Comparison of ENCODE assay signal across 8 cellular contexts in genomic region chr4:186068581-186069402, GRCh38. TPM values are rescaled to one million over a fixed set of nuclear protein-coding genes. Genes with fewer than 3 reads are reported as not detected.
DNase-seq lines count a peak whose midpoint lies in the region; ATAC-seq and TF ChIP-seq lines count a peak whose summit lies in the region.

TLR3 (plus strand) TSS chr4:186069156; CDS start chr4:186076620, 7,464 bp downstream.

- H3K27ac ChIP-seq in OCI-LY1 (ENCODE audit: low read depth, low read length, poor library complexity, severe bottlenecking), result no peak within 1 kb of the TSS
- H3K27ac ChIP-seq in coronary artery, result peak within 1 kb of the TSS; percentile 40 to 66
- H3K27ac ChIP-seq in endodermal cell (ENCODE audit: low read depth, low read length), result no peak within 1 kb of the TSS

- no peak within 1 kb of the TSS for H2AFZ ChIP-seq in OCI-LY1 (ENCODE audit: low read length)

- no peaks in the 10 kb centered on the region for H4K20me1 ChIP-seq in OCI-LY1 (ENCODE audit: insufficient read depth, low read length)

- H3K4me1 ChIP-seq in OCI-LY1 (ENCODE audit: insufficient read depth, low read length, severe bottlenecking) (peaks cover 8% of the 10 kb centered on the region), endodermal cell (ENCODE audit: control insufficient read depth, insufficient read depth, low read length) (no peaks in the 10 kb centered on the region)

- peak within 1 kb of the TSS; percentile 15 for H3K4me3 ChIP-seq in OCI-LY1 (ENCODE audit: low read depth, low read length, poor library complexity, severe bottlenecking)
- H3K4me3 ChIP-seq in coronary artery, result peak within 1 kb of the TSS; percentile 69
- H3K4me3 ChIP-seq in endodermal cell (ENCODE audit: low read length), result no peak within 1 kb of the TSS

- peaks cover 2% of the 10 kb centered on the region for H3K4me1 Mint-ChIP-seq in endodermal cell

- H3K9ac ChIP-seq in OCI-LY1 (ENCODE audit: low read length), result no peak within 1 kb of the TSS
- H3K9ac ChIP-seq in endodermal cell (ENCODE audit: extremely low read depth, low read length, poor library complexity, severe bottlenecking), result no peak within 1 kb of the TSS

- peak; percentile 54 for ATAC-seq in GM18868 (IDR thresholded peaks at IDR 0.05; ENCODE audit: unreplicated experiment)

- WGBS in endodermal cell (ENCODE audit: insufficient coverage in 1 of 2, insufficient read length in 1 of 2), 2 experiments, result 87 to 91% methylated on average over 9 to 12 of the region's 12 CpGs

- no peaks in the 10 kb centered on the region for H3K9me2 ChIP-seq in OCI-LY1 (ENCODE audit: low read depth, low read length)

- H3K27me3 ChIP-seq in OCI-LY1 (ENCODE audit: insufficient read depth, low read length) (peaks cover 3% of the 10 kb centered on the region; the same call in 1 of the 2 replicates), endodermal cell (ENCODE audit: control insufficient read depth, insufficient read depth, low read length, poor library complexity, severe bottlenecking) (no peaks in the 10 kb centered on the region)

- H3K9me3 ChIP-seq in OCI-LY1 (ENCODE audit: low read length) (no peaks in the 10 kb centered on the region), endodermal cell (ENCODE audit: control insufficient read depth, low read length) (no peaks in the 10 kb centered on the region)

- H3K9me3 Mint-ChIP-seq in endodermal cell, result no peaks in the 10 kb centered on the region

- H3K4me3 Mint-ChIP-seq in endodermal cell, result no peak within 1 kb of the TSS

- no peaks in the 10 kb centered on the region for H3K79me2 ChIP-seq in OCI-LY1 (ENCODE audit: insufficient read depth, low read length)

- no peaks in the 10 kb centered on the region for H3K27me3 Mint-ChIP-seq in endodermal cell (ENCODE audit: insufficient read depth)

- DNase-seq in coronary artery (ENCODE audit: low spot score) (no peak), mucosa of gallbladder (ENCODE audit: low spot score) (no peak), endodermal cell (no peak), OCI-M2 (lab: John Stamatoyannopoulos, UW; ENCODE audit: unreplicated experiment) (no peak)
- no peak for DNase-seq in effector CD8-positive, alpha-beta T cell (lab: John Stamatoyannopoulos, UW)
- no peak for DNase-seq in stimulated activated CD4-positive, alpha-beta T cell treated with anti-CD3 and anti-CD28 coated beads, Interleukin-4, amount 100 ng/mL, for 1 hour

- no peak for TF ChIP-seq CTCF in OCI-LY1 (IDR thresholded peaks at IDR 0.05; ENCODE audit: low read length)
- no peak for TF ChIP-seq CTCF in coronary artery (IDR thresholded peaks at IDR 0.05)
- TF ChIP-seq CTCF in endodermal cell (conservative IDR thresholded peaks at IDR 0.05), result no peak

- peak within 1 kb of the TSS; percentile 43 for H3K4me2 ChIP-seq in OCI-LY1 (ENCODE audit: low read length)

- H3K36me3 ChIP-seq in OCI-LY1 (ENCODE audit: insufficient read depth, low read length) (no peaks in the 10 kb centered on the region), endodermal cell (ENCODE audit: control insufficient read depth, insufficient read depth, low read length) (no peaks in the 10 kb centered on the region)

- no peaks in the 10 kb centered on the region for H3K36me3 Mint-ChIP-seq in endodermal cell (ENCODE audit: low read depth)

- H3K27ac Mint-ChIP-seq in endodermal cell, result no peak within 1 kb of the TSS

- no peaks in the 10 kb centered on the region for H3F3A ChIP-seq in OCI-LY1 (ENCODE audit: insufficient read depth, low read length)

RNA-seq across cellular contexts. Expression of gene TLR3, which starts in this region (rescaled TPM):
- total RNA-seq in mucosa of gallbladder (30.2 TPM), endodermal cell (under 1 TPM in 1 of 2 donors, not detected in 1; 0.26 TPM)
- 0.43 TPM for polyA plus RNA-seq in endodermal cell (2013, experiment 1 of 2)
- polyA plus RNA-seq in endodermal cell (2013, experiment 2 of 2), result not detected

Comparison
In these comparisons a context has a peak if more than half of its experiments do, and no peak if none do; other contexts are left out.
1. RNA of gene TLR3 (total RNA-seq): 30.2 TPM in mucosa of gallbladder (single experiment); 0.26 TPM in endodermal cell; every median in the first group is over 10 times any median in the second.
2. H3K27ac ChIP-seq: peak in coronary artery (2 of 2); none in OCI-LY1 (single experiment) and endodermal cell (single experiment).